Comparison of ENCODE assay signal across 8 cellular contexts in the genomic region with DNA sequence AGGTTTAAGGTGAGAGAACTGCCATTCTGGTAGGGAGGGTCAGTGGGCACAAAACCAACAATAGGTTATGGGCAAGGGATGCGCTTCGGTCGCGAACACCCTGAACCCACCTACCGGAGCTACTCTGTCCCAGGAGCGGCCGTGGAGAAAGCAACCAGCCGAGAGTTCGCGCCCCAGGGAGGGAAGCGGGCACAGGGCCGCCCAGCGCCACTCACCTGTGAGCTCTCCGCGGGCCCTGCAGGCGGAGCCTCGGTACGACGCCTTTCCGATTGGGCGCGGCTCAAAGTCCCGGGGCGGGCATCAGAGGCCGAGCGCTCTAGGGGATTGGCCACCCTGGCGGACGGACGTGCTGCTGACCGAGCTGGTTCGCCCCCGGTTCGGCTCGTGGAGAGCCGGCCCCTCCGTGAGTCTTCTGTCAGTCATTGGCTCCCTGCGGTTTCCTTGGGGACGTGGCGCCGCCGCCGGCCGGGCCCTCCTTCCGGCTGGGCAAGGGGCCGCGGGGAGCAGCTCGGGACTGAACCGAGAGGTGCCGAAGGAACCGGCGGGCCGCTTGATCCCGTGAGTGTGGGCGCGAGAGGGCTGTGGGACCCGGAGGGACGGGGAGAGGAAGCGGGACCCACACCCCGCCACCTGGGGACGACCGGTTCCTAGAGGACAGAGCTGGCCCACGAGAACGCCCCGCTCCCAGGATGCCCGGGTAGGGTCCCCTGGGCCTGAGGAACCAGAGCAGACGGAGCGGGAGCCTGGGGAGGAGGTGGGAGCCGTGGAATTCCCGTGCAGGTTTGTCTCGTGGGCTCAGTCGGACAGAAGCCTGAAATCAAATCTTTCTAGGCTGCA. TPM values are rescaled to one million over a fixed set of nuclear protein-coding genes. Genes with fewer than 3 reads are reported as not detected.
DNase-seq lines count a peak whose midpoint lies in the region; ATAC-seq and TF ChIP-seq lines count a peak whose summit lies in the region.

A gene with protein sequence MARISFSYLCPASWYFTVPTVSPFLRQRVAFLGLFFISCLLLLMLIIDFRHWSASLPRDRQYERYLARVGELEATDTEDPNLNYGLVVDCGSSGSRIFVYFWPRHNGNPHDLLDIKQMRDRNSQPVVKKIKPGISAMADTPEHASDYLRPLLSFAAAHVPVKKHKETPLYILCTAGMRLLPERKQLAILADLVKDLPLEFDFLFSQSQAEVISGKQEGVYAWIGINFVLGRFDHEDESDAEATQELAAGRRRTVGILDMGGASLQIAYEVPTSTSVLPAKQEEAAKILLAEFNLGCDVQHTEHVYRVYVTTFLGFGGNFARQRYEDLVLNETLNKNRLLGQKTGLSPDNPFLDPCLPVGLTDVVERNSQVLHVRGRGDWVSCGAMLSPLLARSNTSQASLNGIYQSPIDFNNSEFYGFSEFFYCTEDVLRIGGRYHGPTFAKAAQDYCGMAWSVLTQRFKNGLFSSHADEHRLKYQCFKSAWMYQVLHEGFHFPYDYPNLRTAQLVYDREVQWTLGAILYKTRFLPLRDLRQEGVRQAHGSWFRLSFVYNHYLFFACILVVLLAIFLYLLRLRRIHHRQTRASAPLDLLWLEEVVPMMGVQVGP (plus strand): TSS at position 479 of the 837 bp plus-strand sequence. CDS start 448 bp downstream, outside the sequence.

- ATAC-seq in GM19395 (IDR thresholded peaks at IDR 0.05; ENCODE audit: unreplicated experiment): peak; percentile 99
- peak; percentile 94 for ATAC-seq in HG03558 (IDR thresholded peaks at IDR 0.05; ENCODE audit: extremely low read depth, unreplicated experiment)

- under 1% methylated on average over 71 of the region's 71 CpGs for WGBS in liver

- no peaks in the 10 kb centered on the region for H3K9me3 ChIP-seq in liver (ENCODE audit: control insufficient read depth in 4 of 4, low read length in 3 of 4)

- no peaks in the 10 kb centered on the region for H3K9me3 Mint-ChIP-seq in CD14-positive monocyte

- peaks cover 61% of the 10 kb centered on the region for H3K4me1 Mint-ChIP-seq in CD14-positive monocyte

- DNase-seq in CD14-positive monocyte (ENCODE audit: low spot score) (peak; percentile 89), NCI-H748 treated with DMSO at 0.1 percent for 48 hours (lab: John Stamatoyannopoulos, UW) (peak; percentile 82), dorsolateral prefrontal cortex (peak; percentile 72 to 98 (median 94))
- peak; percentile 80 to 81 for DNase-seq in activated CD4-positive, alpha-beta T cell treated with anti-CD3 and anti-CD28 coated beads, Interleukin-2, amount 50 U/mL, for 4 hours
- DNase-seq in stimulated activated CD4-positive, alpha-beta T cell treated with anti-CD3 and anti-CD28 coated beads, Interleukin-4, amount 100 ng/mL, for 1 hour: peak; percentile 91

- no peaks in the 10 kb centered on the region for H3K27me3 ChIP-seq in dorsolateral prefrontal cortex
- no peaks in the 10 kb centered on the region for H3K27me3 ChIP-seq in liver (ENCODE audit: control insufficient read depth in 4 of 4, insufficient read depth in 4 of 4, low read length in 3 of 4)

- TF ChIP-seq CTCF in CD14-positive monocyte (IDR thresholded peaks at IDR 0.05): peak; percentile 24
- TF ChIP-seq CTCF in dorsolateral prefrontal cortex (IDR thresholded peaks at IDR 0.05 in 54 of 56, conservative IDR thresholded peaks at IDR 0.05 in 2 of 56; ENCODE audit: low read depth in 1 of 56, partially characterized antibody in 56 of 56): peak in 53 of 56 donors; percentile 21 to 67 (median 44)
- peak; percentile 38 for TF ChIP-seq CTCF in liver (IDR thresholded peaks at IDR 0.05; ENCODE audit: low read depth, low read length, missing input control)

- peaks cover 13% of the 10 kb centered on the region in 2 donors for H3K36me3 Mint-ChIP-seq in CD14-positive monocyte

- peak within 1 kb of the TSS; percentile 67 for H3K9ac ChIP-seq in liver (ENCODE audit: low read depth in 1 of 2, low read length in 2 of 2)

- peaks cover 4 to 15% (median 7%) of the 10 kb centered on the region in 4 donors for H3K4me1 ChIP-seq in liver (ENCODE audit: control insufficient read depth in 4 of 4, insufficient read depth in 4 of 4, low read length in 3 of 4)

- intact Hi-C loops in CD14-positive monocyte (cut with micrococcal nuclease) (loop anchor here (2.0 to 5.0 kb wide), 2 partner anchors 37 to 38 kb away; a partner anchor contains a TSS), dorsolateral prefrontal cortex (cut with DNase I) (loop anchor here (2.0 to 5.0 kb wide), 2 partner anchors 37 to 38 kb away; a partner anchor contains a TSS)

- H3K4me3 ChIP-seq in dorsolateral prefrontal cortex: peak within 1 kb of the TSS; percentile 60 to 97 (median 84)
- H3K4me3 ChIP-seq in liver (ENCODE audit: low read depth in 1 of 3, low read length in 3 of 3): peak within 1 kb of the TSS; percentile 85 to 100 (median 91)

- H3K27ac ChIP-seq in dorsolateral prefrontal cortex: peak within 1 kb of the TSS in 6 of 59 donors; percentile 5 to 68 (median 50)
- peak within 1 kb of the TSS; percentile 67 to 74 for H3K27ac ChIP-seq in liver (ENCODE audit: low read depth in 1 of 2, low read length in 2 of 2)

- H3K27me3 Mint-ChIP-seq in CD14-positive monocyte (ENCODE audit: low read depth in 3 of 3): peaks cover 0 to 5% (median 0%) of the 10 kb centered on the region in 3 donors

- H3K4me3 Mint-ChIP-seq in CD14-positive monocyte: peak within 1 kb of the TSS; percentile 86 to 95

- TF ChIP-seq RAD21 in liver (IDR thresholded peaks at IDR 0.05): peak; percentile 18 to 56

- H3K36me3 ChIP-seq in liver (ENCODE audit: control insufficient read depth in 4 of 4, insufficient read depth in 3 of 4, low read depth in 1 of 4, low read length in 3 of 4): peaks cover 0 to 9% (median 2%) of the 10 kb centered on the region in 4 donors

- peak within 1 kb of the TSS; percentile 82 to 95 (median 90) for H3K27ac Mint-ChIP-seq in CD14-positive monocyte

TF ChIP-seq in liver, 16 proteins besides CTCF, POLR2A, EP300 and RAD21:
- no peak for TF ChIP-seq FOXA2 (IDR thresholded peaks at IDR 0.05)
- no peak for TF ChIP-seq FOXA1 (IDR thresholded peaks at IDR 0.05)
- peak; percentile 34 for TF ChIP-seq HNF4G (IDR thresholded peaks at IDR 0.05)
- TF ChIP-seq HNF4A (conservative IDR thresholded peaks at IDR 0.05): peak in 1 of 2 donors; percentile 45
- TF ChIP-seq, protein P1, sequence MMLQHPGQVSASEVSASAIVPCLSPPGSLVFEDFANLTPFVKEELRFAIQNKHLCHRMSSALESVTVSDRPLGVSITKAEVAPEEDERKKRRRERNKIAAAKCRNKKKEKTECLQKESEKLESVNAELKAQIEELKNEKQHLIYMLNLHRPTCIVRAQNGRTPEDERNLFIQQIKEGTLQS (IDR thresholded peaks at IDR 0.05): no peak
- TF ChIP-seq SP1 (IDR thresholded peaks at IDR 0.05): peak; percentile 78
- TF ChIP-seq NR2F2 (IDR thresholded peaks at IDR 0.05): peak; percentile 5
- peak in 1 of 2 donors; percentile 56 for TF ChIP-seq EGR1 (IDR thresholded peaks at IDR 0.05; ENCODE audit: low read depth in 2 of 2)
- TF ChIP-seq, protein P2, sequence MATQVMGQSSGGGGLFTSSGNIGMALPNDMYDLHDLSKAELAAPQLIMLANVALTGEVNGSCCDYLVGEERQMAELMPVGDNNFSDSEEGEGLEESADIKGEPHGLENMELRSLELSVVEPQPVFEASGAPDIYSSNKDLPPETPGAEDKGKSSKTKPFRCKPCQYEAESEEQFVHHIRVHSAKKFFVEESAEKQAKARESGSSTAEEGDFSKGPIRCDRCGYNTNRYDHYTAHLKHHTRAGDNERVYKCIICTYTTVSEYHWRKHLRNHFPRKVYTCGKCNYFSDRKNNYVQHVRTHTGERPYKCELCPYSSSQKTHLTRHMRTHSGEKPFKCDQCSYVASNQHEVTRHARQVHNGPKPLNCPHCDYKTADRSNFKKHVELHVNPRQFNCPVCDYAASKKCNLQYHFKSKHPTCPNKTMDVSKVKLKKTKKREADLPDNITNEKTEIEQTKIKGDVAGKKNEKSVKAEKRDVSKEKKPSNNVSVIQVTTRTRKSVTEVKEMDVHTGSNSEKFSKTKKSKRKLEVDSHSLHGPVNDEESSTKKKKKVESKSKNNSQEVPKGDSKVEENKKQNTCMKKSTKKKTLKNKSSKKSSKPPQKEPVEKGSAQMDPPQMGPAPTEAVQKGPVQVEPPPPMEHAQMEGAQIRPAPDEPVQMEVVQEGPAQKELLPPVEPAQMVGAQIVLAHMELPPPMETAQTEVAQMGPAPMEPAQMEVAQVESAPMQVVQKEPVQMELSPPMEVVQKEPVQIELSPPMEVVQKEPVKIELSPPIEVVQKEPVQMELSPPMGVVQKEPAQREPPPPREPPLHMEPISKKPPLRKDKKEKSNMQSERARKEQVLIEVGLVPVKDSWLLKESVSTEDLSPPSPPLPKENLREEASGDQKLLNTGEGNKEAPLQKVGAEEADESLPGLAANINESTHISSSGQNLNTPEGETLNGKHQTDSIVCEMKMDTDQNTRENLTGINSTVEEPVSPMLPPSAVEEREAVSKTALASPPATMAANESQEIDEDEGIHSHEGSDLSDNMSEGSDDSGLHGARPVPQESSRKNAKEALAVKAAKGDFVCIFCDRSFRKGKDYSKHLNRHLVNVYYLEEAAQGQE (IDR thresholded peaks at IDR 0.05): peak; percentile 50
- no peak for TF ChIP-seq TAF1 (conservative IDR thresholded peaks at IDR 0.05)
- TF ChIP-seq GABPA (IDR thresholded peaks at IDR 0.05 in 1 of 2, conservative IDR thresholded peaks at IDR 0.05 in 1 of 2): peak in 1 of 2 donors; percentile 67
- TF ChIP-seq JUND (IDR thresholded peaks at IDR 0.05): peak in 1 of 2 donors; percentile 14
- TF ChIP-seq YY1 (IDR thresholded peaks at IDR 0.05): no peak
- no peak for TF ChIP-seq RXRA (IDR thresholded peaks at IDR 0.05)

RNA-seq across cellular contexts. Expression of the gene that starts here (rescaled TPM):
- polyA plus RNA-seq in CD14-positive monocyte (1 to 10 TPM; 2.2 to 2.9 TPM), liver (1 to 10 TPM; 2.0 to 9.2 TPM)
- total RNA-seq in dorsolateral prefrontal cortex (1 to 10 TPM; 2.1 to 7.5 (median 4.3) TPM), liver (10 to 100 TPM; 15.0 to 27.2 TPM)
